ENCODE assay signal across 8 cellular contexts in genomic region chr3:44511238-44511567, GRCh38. TPM values are rescaled to one million over a fixed set of nuclear protein-coding genes. Genes with fewer than 3 reads are reported as not detected.
DNase-seq lines count a peak whose midpoint lies in the region; ATAC-seq and TF ChIP-seq lines count a peak whose summit lies in the region.

No MANE protein-coding gene starts in this region.

- no peaks in the 10 kb centered on the region for H3K27me3 ChIP-seq in SU-DHL-6 (ENCODE audit: low read length)

- peak overlapping the region; percentile 77 for H3K4me2 ChIP-seq in SU-DHL-6 (ENCODE audit: low read depth, low read length, poor library complexity, severe bottlenecking)

- no peaks in the 10 kb centered on the region for H3K9me2 ChIP-seq in SU-DHL-6 (replicated peaks; ENCODE audit: insufficient read depth, low read length)

- peaks cover 40% of the 10 kb centered on the region for H3K79me2 ChIP-seq in SU-DHL-6 (ENCODE audit: insufficient read depth, low read length)

- H3K36me3 ChIP-seq in SU-DHL-6 (ENCODE audit: low read length) = peaks cover 2% of the 10 kb centered on the region; the same call in 1 of the 2 replicates

- H3K27ac ChIP-seq in SU-DHL-6 (ENCODE audit: low read depth, low read length) = no peak overlapping the region

- H3F3A ChIP-seq in SU-DHL-6 (ENCODE audit: insufficient read depth) = no peaks in the 10 kb centered on the region; the same call in 1 of the 2 replicates

- DNase-seq in GM12865 (ENCODE audit: low read depth) (no peak), fibroblast of peridontal ligament (ENCODE audit: extremely low read depth) (peak; percentile 21), sciatic nerve (ENCODE audit: low spot score) (no peak), globus pallidus (ENCODE audit: low spot score) (no peak), amniotic stem cell (lab: John Stamatoyannopoulos, UW) (no peak), NCI-H2196 treated with DMSO at 0.1 percent for 48 hours (lab: John Stamatoyannopoulos, UW; ENCODE audit: unreplicated experiment) (no peak), germinal center (ENCODE audit: low spot score) (no peak)

- H2AFZ ChIP-seq in SU-DHL-6 (ENCODE audit: low read depth, low read length, severe bottlenecking) = peak overlapping the region; percentile 100

- no peaks in the 10 kb centered on the region for H3K9me3 ChIP-seq in SU-DHL-6 (ENCODE audit: insufficient read depth, low read length)

- ATAC-seq in sciatic nerve = peak; percentile 21

- TF ChIP-seq CTCF in GM12865 (IDR thresholded peaks at IDR 0.05; ENCODE audit: insufficient read depth, low read depth, low read length, missing control alignments) (no peak), SU-DHL-6 (IDR thresholded peaks at IDR 0.05; ENCODE audit: insufficient read depth, low read length, poor library complexity, severe bottlenecking) (no peak)

- intact Hi-C loops in sciatic nerve (cut with DNase I) = no loop called here

- H3K4me3 ChIP-seq in GM12865 (ENCODE audit: low read depth, low read length) (peak overlapping the region; percentile 80), SU-DHL-6 (ENCODE audit: insufficient read depth, low read length, poor library complexity, severe bottlenecking) (peak overlapping the region; percentile 95)

- H3K9ac ChIP-seq in SU-DHL-6 (ENCODE audit: low read length) = peak overlapping the region; percentile 79

- no peaks in the 10 kb centered on the region for H4K20me1 ChIP-seq in SU-DHL-6 (ENCODE audit: low read depth, low read length)

RNA-seq across cellular contexts. Expression of gene ZNF445, which starts 33.7 kb away (rescaled TPM):
- 27.6 TPM for total RNA-seq in sciatic nerve

RNA-seq across cellular contexts. Expression of gene ZKSCAN7, which starts 43.8 kb away (rescaled TPM):
- 5.7 TPM for total RNA-seq in sciatic nerve
